Comparison of ENCODE assay signal across 19 cellular contexts in genomic region chr12:4112290-4112689, GRCh38.
DNase-seq lines count a peak whose midpoint lies in the region; ATAC-seq, FAIRE-seq and TF ChIP-seq lines count a peak whose summit lies in the region.
"Had no signal": no experiment of that assay in that cellular context is flagged by ENCODE, and none has a peak within 500 bp of the region (broad histone marks: within the 10 kb centered on the region; RNA-seq: fewer than 3 reads in every experiment).

No MANE protein-coding gene starts in this region.

- H3K9ac ChIP-seq in GM12878 (ENCODE audit: control insufficient read depth, insufficient read depth, low read length) = no peak overlapping the region

- H3K27me3 ChIP-seq in GM12878 (replicated peaks in 1 of 2; ENCODE audit: control insufficient read depth in 2 of 2, insufficient read depth in 2 of 2, low read length in 1 of 2) = no peaks in the 10 kb centered on the region
- H3K27me3 ChIP-seq: neutrophil had no signal

- SMC1A ChIA-PET in GM12878 (lab: Charles Lee; ENCODE audit: uncharacterized antibody, unreplicated experiment) = interaction anchor here (1.0 to 13.3 kb wide), 5 partner anchors 28 to 162 kb away, joined by 3 to 395 read pairs (median 5); partner anchors contain the start of gene CCND2

- TF ChIP-seq RAD21 in GM12878 (IDR thresholded peaks at IDR 0.05; ENCODE audit: insufficient read depth, low read depth, low read length) = no peak

- CTCF ChIA-PET in GM12878 (lab: Yijun Ruan, JAX) = interaction anchor here (1.2 to 9.7 kb wide), 3 partner anchors 29 to 161 kb away, joined by 3 to 256 read pairs (median 184); partner anchors contain the start of gene CCND2
- CTCF ChIA-PET in WTC11 (lab: Charles Lee) = interaction anchor here (1.5 kb wide), 1 partner anchor 226 kb away, joined by 3 read pairs; no protein-coding TSS in a partner anchor

- H3K4me3 Mint-ChIP-seq in activated CD4-positive, alpha-beta T cell treated with anti-CD3 and anti-CD28 coated beads, Interleukin-2, amount 10 ng/mL, durations not matched to agents 24 days and 14 days = no peak overlapping the region
- H3K4me3 Mint-ChIP-seq in WTC11 = no peak overlapping the region
- H3K4me3 Mint-ChIP-seq: endodermal cell, H9, immature natural killer cell had no signal

- H3K4me2 ChIP-seq in GM12878 (ENCODE audit: control insufficient read depth, insufficient read depth) = peak overlapping the region; percentile 12; the same call in 1 of the 2 replicates

- H3K36me3 Mint-ChIP-seq in activated CD4-positive, alpha-beta T cell treated with anti-CD3 and anti-CD28 coated beads, Interleukin-2, amount 10 ng/mL, durations not matched to agents 24 days and 14 days (ENCODE audit: low read depth) = no peaks in the 10 kb centered on the region
- H3K36me3 Mint-ChIP-seq in WTC11 = no peaks in the 10 kb centered on the region
- H3K36me3 Mint-ChIP-seq: immature natural killer cell had no signal

- H2AFZ ChIP-seq in GM12878 (ENCODE audit: control insufficient read depth, low read depth, low read length) = no peak overlapping the region

- WGBS in GM12878 (ENCODE audit: insufficient coverage, insufficient replicate concordance, low lambda C conversion rate, missing lambda C conversion rate) = under 1% methylated on average over 7 of the region's 7 CpGs

- DNase-seq in activated CD4-positive, alpha-beta T cell treated with anti-CD3 and anti-CD28 coated beads, Interleukin-2, amount 10 ng/mL, durations not matched to agents 24 days and 14 days = peak; percentile 69
- no peak for DNase-seq in activated CD4-positive, alpha-beta T cell treated with anti-CD3 and anti-CD28 coated beads, Interleukin-2, amount 50 U/mL, for 4 hours
- DNase-seq in stimulated activated CD4-positive, alpha-beta T cell treated with anti-CD3 and anti-CD28 coated beads, Interleukin-4, amount 100 ng/mL, for 24 hours = peak; percentile 42
- no peak for DNase-seq in stimulated activated CD4-positive, alpha-beta T cell treated with anti-CD3 and anti-CD28 coated beads, Interleukin-2, amount 100 ng/mL, for 24 hours
- peak; percentile 53 for DNase-seq in GM12878 (ENCODE audit: low read depth, low spot score)
- no peak for DNase-seq in WTC11 (ENCODE audit: low spot score)
- DNase-seq in substantia nigra (lab: John Stamatoyannopoulos, UW) = no peak
- DNase-seq: activated CD4-positive, alpha-beta T cell treated with anti-CD3 and anti-CD28 coated beads, Interleukin-2, amount 50 U/mL, for 1 hour; Caco-2; endodermal cell; heart right ventricle; immature natural killer cell; left ventricle myocardium superior; NCI-H1436; NCI-H526 had no signal

- TF ChIP-seq EP300 in GM12878 (IDR thresholded peaks at IDR 0.05; ENCODE audit: borderline replicate concordance in 1 of 2, control insufficient read depth in 1 of 2, low read depth in 2 of 2, low read length in 2 of 2) = peak; percentile 33 to 44; a peak in 3 of 4 replicates

- no peaks in the 10 kb centered on the region; the same call in 2 of the 3 replicates for H3K9me3 ChIP-seq in GM12878 (replicated peaks; ENCODE audit: control insufficient read depth, insufficient read depth, low read length)
- H3K9me3 ChIP-seq: Caco-2, heart right ventricle, neutrophil had no signal

- RAD21 ChIA-PET in GM12878 (lab: Charles Lee; ENCODE audit: unreplicated experiment) = interaction anchor here (0.9 to 10.4 kb wide), 7 partner anchors 29 to 227 kb away, joined by 3 to 360 read pairs (median 7); partner anchors contain the start of gene CCND2

- ATAC-seq in GM12878 (peak; percentile 18), WTC11 (no peak), GM18870 (IDR thresholded peaks at IDR 0.05; ENCODE audit: unreplicated experiment) (no peak)
- ATAC-seq: heart right ventricle, left ventricle myocardium superior had no signal

- peak overlapping the region; percentile 45 for H3K27ac Mint-ChIP-seq in activated CD4-positive, alpha-beta T cell treated with anti-CD3 and anti-CD28 coated beads, Interleukin-2, amount 10 ng/mL, durations not matched to agents 24 days and 14 days
- no peak overlapping the region for H3K27ac Mint-ChIP-seq in WTC11
- H3K27ac Mint-ChIP-seq: endodermal cell, H9 had no signal

- no peak overlapping the region for H3K27ac ChIP-seq in GM12878 (ENCODE audit: control insufficient read depth, insufficient read depth)
- H3K27ac ChIP-seq in substantia nigra (ENCODE audit: low read depth, low read length, poor library complexity, severe bottlenecking) = no peak overlapping the region
- H3K27ac ChIP-seq: heart right ventricle, neutrophil had no signal

- peaks cover 48% of the 10 kb centered on the region for H3K4me1 ChIP-seq in GM12878 (ENCODE audit: control insufficient read depth, insufficient read depth, low read length)

- H3K36me3 ChIP-seq in GM12878 (ENCODE audit: control insufficient read depth in 2 of 2, insufficient read depth in 2 of 2, low read length in 1 of 2) = no peaks in the 10 kb centered on the region; a peak in 1 of 4 replicates
- H3K36me3 ChIP-seq: heart right ventricle, neutrophil had no signal

- H3K79me2 ChIP-seq in GM12878 (ENCODE audit: control insufficient read depth, insufficient read depth, low read length) = peaks cover 13% of the 10 kb centered on the region

- no peaks in the 10 kb centered on the region for H3K9me3 Mint-ChIP-seq in activated CD4-positive, alpha-beta T cell treated with anti-CD3 and anti-CD28 coated beads, Interleukin-2, amount 10 ng/mL, durations not matched to agents 24 days and 14 days
- H3K9me3 Mint-ChIP-seq in WTC11 = no peaks in the 10 kb centered on the region
- H3K9me3 Mint-ChIP-seq: endodermal cell had no signal

- in situ Hi-C loops in GM12878 (cut with MboI) = no loop called here

- H4K20me1 ChIP-seq in GM12878 (ENCODE audit: control insufficient read depth, insufficient read depth) = no peaks in the 10 kb centered on the region

- TF ChIP-seq CTCF in GM12878 (IDR thresholded peaks at IDR 0.05 in 2 of 3, conservative IDR thresholded peaks at IDR 0.05 in 1 of 3; ENCODE audit: control insufficient read depth in 2 of 3, extremely low read depth in 1 of 3, insufficient read depth in 1 of 3, low read depth in 3 of 3, low read length in 3 of 3) = no peak
- no peak for TF ChIP-seq CTCF in WTC11 (IDR thresholded peaks at IDR 0.05)

- FAIRE-seq in GM12878 (lab: Jason Lieb, UNC) = peak; percentile 88
- FAIRE-seq: TTC549 had no signal

- H3K27me3 Mint-ChIP-seq in activated CD4-positive, alpha-beta T cell treated with anti-CD3 and anti-CD28 coated beads, Interleukin-2, amount 10 ng/mL, durations not matched to agents 24 days and 14 days = no peaks in the 10 kb centered on the region
- peaks cover 7% of the 10 kb centered on the region for H3K27me3 Mint-ChIP-seq in WTC11 (ENCODE audit: low read depth)

- intact Hi-C loops in activated CD4-positive, alpha-beta T cell treated with anti-CD3 and anti-CD28 coated beads, Interleukin-2, amount 10 ng/mL, durations not matched to agents 24 days and 14 days (cut with micrococcal nuclease) = loop anchor here (1.0 kb wide), 2 partner anchors 66 to 160 kb away; no protein-coding TSS in a partner anchor
- intact Hi-C loops in GM12878 (cut with micrococcal nuclease; ENCODE audit: unreplicated experiment) = loop anchor here (10.0 kb wide), 1 partner anchor 227 kb away; no protein-coding TSS in a partner anchor

- no peak for TF ChIP-seq POLR2A in GM12878 (IDR thresholded peaks at IDR 0.05; ENCODE audit: low read depth, low read length)

- peaks cover 55% of the 10 kb centered on the region for H3K4me1 Mint-ChIP-seq in activated CD4-positive, alpha-beta T cell treated with anti-CD3 and anti-CD28 coated beads, Interleukin-2, amount 10 ng/mL, durations not matched to agents 24 days and 14 days
- peaks cover 29% of the 10 kb centered on the region for H3K4me1 Mint-ChIP-seq in WTC11

- no peak overlapping the region for H3K4me3 ChIP-seq in GM12878
- H3K4me3 ChIP-seq: heart right ventricle had no signal

- POLR2A ChIA-PET in GM12878 (lab: Charles Lee) (interaction anchor here (0.6 to 10.2 kb wide), 3 partner anchors 32 to 160 kb away, joined by 3 to 245 read pairs (median 193); partner anchors contain the start of gene CCND2), WTC11 (lab: Charles Lee) (no interaction called here)

- no TSS peak for BruUV-seq in GM12878 (replicated peaks; lab: Mats Ljungman, UMichigan)

TF ChIP-seq in GM12878, 131 proteins besides CTCF, POLR2A, EP300 and RAD21 (continues in another document):
- TF ChIP-seq MEF2A (IDR thresholded peaks at IDR 0.05; ENCODE audit: insufficient read depth, low read depth, low read length) (0 out of 2 replicates have a peak, but pooled peaks have one; percentile 19), CREB1 (IDR thresholded peaks at IDR 0.05; ENCODE audit: low read depth) (peak; percentile 61; the same call in 1 of the 2 replicates)

TF ChIP-seq in WTC11, 78 proteins besides CTCF, POLR2A, EP300 and RAD21 (continues in another document):
- no peak for TF ChIP-seq TEAD4 (CRISPR knock-in tag; IDR thresholded peaks at IDR 0.05)
- TF ChIP-seq SOX15 (CRISPR knock-in tag; IDR thresholded peaks at IDR 0.05) = no peak
- no peak for TF ChIP-seq FOXP1 (CRISPR knock-in tag; IDR thresholded peaks at IDR 0.05; ENCODE audit: borderline replicate concordance)
- TF ChIP-seq ZNF416 (CRISPR knock-in tag; IDR thresholded peaks at IDR 0.05) = no peak
- TF ChIP-seq NFATC4 (CRISPR knock-in tag; IDR thresholded peaks at IDR 0.05) = no peak
- TF ChIP-seq PRRX2 (CRISPR knock-in tag; IDR thresholded peaks at IDR 0.05) = no peak
- TF ChIP-seq SMAD3 (CRISPR knock-in tag; IDR thresholded peaks at IDR 0.05; ENCODE audit: borderline replicate concordance) = no peak
- TF ChIP-seq USF2 (CRISPR knock-in tag; IDR thresholded peaks at IDR 0.05) = no peak

Comparison
In these comparisons a context has a peak if more than half of its experiments do, and no peak if none do; other contexts are left out.
1. DNase-seq: peak in activated CD4-positive, alpha-beta T cell treated with anti-CD3 and anti-CD28 coated beads, Interleukin-2, amount 10 ng/mL, durations not matched to agents 24 days and 14 days (single experiment), stimulated activated CD4-positive, alpha-beta T cell treated with anti-CD3 and anti-CD28 coated beads, Interleukin-4, amount 100 ng/mL, for 24 hours (single experiment) and GM12878 (single experiment); none in activated CD4-positive, alpha-beta T cell treated with anti-CD3 and anti-CD28 coated beads, Interleukin-2, amount 50 U/mL, for 4 hours (0 of 2), stimulated activated CD4-positive, alpha-beta T cell treated with anti-CD3 and anti-CD28 coated beads, Interleukin-2, amount 100 ng/mL, for 24 hours (0 of 2), WTC11 (single experiment) and substantia nigra (0 of 49).